Comparison of ENCODE assay signal across 1 cellular context in genomic region chr5:95907740-95908706, GRCh38.
A peak's percentile ranks its signal among the peaks of the same experiment; 100 is the strongest.
TF ChIP-seq lines count a peak whose summit lies in the region.

No MANE protein-coding gene starts in this region.

TF ChIP-seq in K562, 482 proteins besides CTCF, POLR2A, EP300 and RAD21:
- TF ChIP-seq ZNF316 (IDR thresholded peaks at IDR 0.05) (peak; percentile 47), BCOR (IDR thresholded peaks at IDR 0.05) (peak; percentile 39; the same call in 1 of the 2 replicates), BDP1 (IDR thresholded peaks at IDR 0.05; ENCODE audit: insufficient read depth, insufficient read length) (no peak), KDM1A (IDR thresholded peaks at IDR 0.05) (0 out of 4 replicates have a peak, but pooled peaks of 1 of the 2 experiments have one; percentile 15), VEZF1 (CRISPR knock-in tag; IDR thresholded peaks at IDR 0.05) (no peak), RBM25 (IDR thresholded peaks at IDR 0.05; ENCODE audit: low read depth, low read length, severe bottlenecking) (peak; percentile 72)
